ENCODE assay signal across 8 cellular contexts in the genomic region with DNA sequence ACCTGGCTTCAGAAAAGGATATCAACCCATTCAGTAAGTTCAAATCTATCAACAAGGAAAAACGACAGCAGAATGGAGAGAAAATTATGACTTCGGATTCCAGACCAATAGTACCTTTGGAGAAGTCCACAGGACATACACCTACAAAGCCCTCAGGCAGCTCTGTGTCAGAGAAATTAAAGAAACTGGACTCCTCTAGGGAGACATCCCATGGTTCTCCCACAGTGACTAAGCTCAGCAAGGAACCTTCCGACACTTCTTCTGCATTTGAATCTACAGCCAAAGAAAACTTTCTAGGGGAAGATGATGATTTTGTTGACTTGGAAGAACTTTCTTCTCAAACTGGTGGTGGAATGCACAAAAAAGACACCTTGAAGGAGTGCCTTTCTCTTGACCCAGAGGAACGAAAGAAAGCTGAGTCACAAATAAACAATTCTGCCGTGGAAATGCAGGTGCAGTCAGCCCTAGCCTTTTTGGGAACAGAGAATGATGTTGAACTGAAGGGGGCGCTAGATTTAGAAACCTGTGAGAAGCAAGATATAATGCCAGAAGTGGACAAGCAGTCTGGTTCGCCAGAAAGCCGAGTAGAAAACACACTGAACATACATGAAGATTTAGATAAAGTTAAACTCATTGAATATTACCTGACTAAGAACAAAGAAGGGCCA.
A peak's percentile ranks its signal among the peaks of the same experiment; 100 is the strongest.
DNase-seq lines count a peak whose midpoint lies in the region; ATAC-seq and TF ChIP-seq lines count a peak whose summit lies in the region.

No MANE protein-coding gene starts in this region.

- H3K27me3 ChIP-seq in NT2/D1 (ENCODE audit: insufficient read depth, insufficient read length) (no peaks in the 10 kb centered on the region), testis (no peaks in the 10 kb centered on the region), right atrium auricular region (no peaks in the 10 kb centered on the region)

- no peak for TF ChIP-seq POLR2A in testis (IDR thresholded peaks at IDR 0.05)

- no peak overlapping the region for H3K4me3 Mint-ChIP-seq in activated naive CD4-positive, alpha-beta T cell treated with anti-CD3 and anti-CD28 coated beads, Interleukin-2, amount 10 ng/mL, durations not matched to agents 7 days and 5 days

- no peaks in the 10 kb centered on the region for H3K4me1 Mint-ChIP-seq in activated naive CD4-positive, alpha-beta T cell treated with anti-CD3 and anti-CD28 coated beads, Interleukin-2, amount 10 ng/mL, durations not matched to agents 7 days and 5 days

- WGBS in testis, 2 donors = 79 to 83% methylated on average over 8 of the region's 8 CpGs

- H3K4me3 ChIP-seq in NT2/D1 (ENCODE audit: insufficient read length, low read depth) (no peak overlapping the region), epithelial cell of proximal tubule (ENCODE audit: low read depth, low read length) (no peak overlapping the region), testis (no peak overlapping the region), right atrium auricular region (no peak overlapping the region)

- H3K4me1 ChIP-seq in NT2/D1 (ENCODE audit: insufficient read depth, insufficient read length) (no peaks in the 10 kb centered on the region), testis (no peaks in the 10 kb centered on the region), right atrium auricular region (no peaks in the 10 kb centered on the region)

- no peak overlapping the region for H3K27ac ChIP-seq in testis
- H3K27ac ChIP-seq in right atrium auricular region = no peak overlapping the region

- no peaks in the 10 kb centered on the region for H3K9me3 Mint-ChIP-seq in activated naive CD4-positive, alpha-beta T cell treated with anti-CD3 and anti-CD28 coated beads, Interleukin-2, amount 10 ng/mL, durations not matched to agents 7 days and 5 days

- DNase-seq in activated naive CD4-positive, alpha-beta T cell treated with anti-CD3 and anti-CD28 coated beads, Interleukin-2, amount 10 ng/mL, durations not matched to agents 7 days and 5 days = peak; percentile 29
- no peak for DNase-seq in activated naive CD4-positive, alpha-beta T cell treated with anti-CD3 and anti-CD28 coated beads, Interleukin-2, amount 50 U/mL, for 16 hours
- DNase-seq in NT2/D1 (ENCODE audit: low read depth, low spot score) (peak; percentile 16), epithelial cell of proximal tubule (ENCODE audit: low read depth) (no peak), testis (peak; percentile 16), right atrium auricular region (ENCODE audit: low spot score) (no peak)

- H3K36me3 Mint-ChIP-seq in activated naive CD4-positive, alpha-beta T cell treated with anti-CD3 and anti-CD28 coated beads, Interleukin-2, amount 10 ng/mL, durations not matched to agents 7 days and 5 days = peaks cover 26% of the 10 kb centered on the region

- ATAC-seq in GM18520 (IDR thresholded peaks at IDR 0.05; ENCODE audit: unreplicated experiment) (no peak), HG03175 (IDR thresholded peaks at IDR 0.05; ENCODE audit: unreplicated experiment) (no peak)

- no peak overlapping the region for H3K27ac Mint-ChIP-seq in activated naive CD4-positive, alpha-beta T cell treated with anti-CD3 and anti-CD28 coated beads, Interleukin-2, amount 10 ng/mL, durations not matched to agents 7 days and 5 days

- no peaks in the 10 kb centered on the region for H3K27me3 Mint-ChIP-seq in activated naive CD4-positive, alpha-beta T cell treated with anti-CD3 and anti-CD28 coated beads, Interleukin-2, amount 10 ng/mL, durations not matched to agents 7 days and 5 days

- H3K9me3 ChIP-seq in NT2/D1 (ENCODE audit: insufficient read depth, low read length) (no peaks in the 10 kb centered on the region), testis (no peaks in the 10 kb centered on the region), right atrium auricular region (no peaks in the 10 kb centered on the region)

- H3K36me3 ChIP-seq in NT2/D1 (ENCODE audit: insufficient read depth, insufficient read length, low read length) = no peaks in the 10 kb centered on the region
- H3K36me3 ChIP-seq in testis (ENCODE audit: low read depth, missing control alignments) = no peaks in the 10 kb centered on the region
- peaks cover 27% of the 10 kb centered on the region for H3K36me3 ChIP-seq in right atrium auricular region

- CTCF ChIA-PET in activated naive CD4-positive, alpha-beta T cell treated with anti-CD3 and anti-CD28 coated beads, Interleukin-2, amount 10 ng/mL, durations not matched to agents 7 days and 5 days (lab: Charles Lee) = interaction anchor here (0.8 to 3.7 kb wide), 10 partner anchors 9 to 100 kb away, joined by 3 to 25 read pairs (median 3); no protein-coding TSS in a partner anchor

- H3K9ac ChIP-seq in NT2/D1 (ENCODE audit: insufficient read length, low read depth) = no peak overlapping the region

- peak; percentile 71 for TF ChIP-seq CTCF in epithelial cell of proximal tubule (conservative IDR thresholded peaks at IDR 0.05; ENCODE audit: low read depth, low read length)
- TF ChIP-seq CTCF in testis (IDR thresholded peaks at IDR 0.05) = peak in 2 of 3 experiments; percentile 12 to 29
- peak in 1 of 2 donors; percentile 52 for TF ChIP-seq CTCF in right atrium auricular region (IDR thresholded peaks at IDR 0.05)

- intact Hi-C loops in testis (cut with DNase I; ENCODE audit: low total_unique reads) = no loop called here

Comparison
In these comparisons a context has a peak if more than half of its experiments do, and no peak if none do; other contexts are left out.
1. DNase-seq: peak in activated naive CD4-positive, alpha-beta T cell treated with anti-CD3 and anti-CD28 coated beads, Interleukin-2, amount 10 ng/mL, durations not matched to agents 7 days and 5 days (single experiment), NT2/D1 (single experiment) and testis (single experiment); none in activated naive CD4-positive, alpha-beta T cell treated with anti-CD3 and anti-CD28 coated beads, Interleukin-2, amount 50 U/mL, for 16 hours (single experiment), epithelial cell of proximal tubule (single experiment) and right atrium auricular region (single experiment).